Comparison of ENCODE assay signal across 9 cellular contexts in genomic region chr11:65641233-65642013, GRCh38. TPM values are rescaled to one million over a fixed set of nuclear protein-coding genes. Genes with fewer than 3 reads are reported as not detected.
DNase-seq lines count a peak whose midpoint lies in the region; ATAC-seq, FAIRE-seq and TF ChIP-seq lines count a peak whose summit lies in the region.
"Had no signal": no experiment of that assay in that cellular context is flagged by ENCODE, and none has a peak within 500 bp of the region (broad histone marks: within the 10 kb centered on the region; RNA-seq: fewer than 3 reads in every experiment).

No MANE protein-coding gene starts in this region.

- H3K27ac Mint-ChIP-seq in stimulated activated naive CD8-positive, alpha-beta T cell treated with anti-CD3 and anti-CD28 coated beads, Interleukin-15, Interleukin-2, amounts not matched to agents 100 ng/mL and 50 ng/mL, for 24 hours = peak overlapping the region; percentile 81
- H3K27ac Mint-ChIP-seq in naive thymus-derived CD4-positive, alpha-beta T cell = peak overlapping the region; percentile 73 to 97 (median 91)

- H3K27me3 Mint-ChIP-seq in stimulated activated naive CD8-positive, alpha-beta T cell treated with anti-CD3 and anti-CD28 coated beads, Interleukin-15, Interleukin-2, amounts not matched to agents 100 ng/mL and 50 ng/mL, for 24 hours = no peaks in the 10 kb centered on the region
- H3K27me3 Mint-ChIP-seq in naive thymus-derived CD4-positive, alpha-beta T cell = no peaks in the 10 kb centered on the region

- POLR2A ChIA-PET in naive thymus-derived CD4-positive, alpha-beta T cell (lab: Charles Lee) = interaction anchor here (0.7 to 10.4 kb wide), 7 partner anchors 13 to 155 kb away, joined by 3 to 227 read pairs (median 5); partner anchors contain the start of genes FAM89B, PCNX3 and RELA
- POLR2A ChIA-PET in HEK293T (lab: Yijun Ruan, JAX) = interaction anchor here (1.3 to 1.6 kb wide), 2 partner anchors 12 to 21 kb away, joined by 5 to 6 read pairs; partner anchors contain the start of gene RELA

- TF ChIP-seq CTCF in pancreas (IDR thresholded peaks at IDR 0.05) = no peak

- peaks cover 54 to 62% of the 10 kb centered on the region in 2 donors for H3K4me1 ChIP-seq in naive thymus-derived CD4-positive, alpha-beta T cell (ENCODE audit: control insufficient read depth in 2 of 2, insufficient read depth in 2 of 2, low read length in 2 of 2)
- peaks cover 8 to 9% (median 9%) of the 10 kb centered on the region in 3 donors for H3K4me1 ChIP-seq in pancreas

- no peaks in the 10 kb centered on the region for H3K9me3 Mint-ChIP-seq in stimulated activated naive CD8-positive, alpha-beta T cell treated with anti-CD3 and anti-CD28 coated beads, Interleukin-15, Interleukin-2, amounts not matched to agents 100 ng/mL and 50 ng/mL, for 24 hours
- H3K9me3 Mint-ChIP-seq in naive thymus-derived CD4-positive, alpha-beta T cell = peaks cover 0 to 2% (median 0%) of the 10 kb centered on the region in 11 donors

- peak overlapping the region; percentile 90 for H3K4me3 ChIP-seq in naive thymus-derived CD4-positive, alpha-beta T cell (ENCODE audit: low read length)
- peak overlapping the region in 1 of 4 donors; percentile 27 for H3K4me3 ChIP-seq in pancreas

- 87 to 92% methylated on average over 18 of the region's 18 CpGs for WGBS in pancreas, 2 donors

- H3K4me3 Mint-ChIP-seq in stimulated activated naive CD8-positive, alpha-beta T cell treated with anti-CD3 and anti-CD28 coated beads, Interleukin-15, Interleukin-2, amounts not matched to agents 100 ng/mL and 50 ng/mL, for 24 hours = peak overlapping the region; percentile 96
- peak overlapping the region; percentile 73 to 99 (median 91) for H3K4me3 Mint-ChIP-seq in naive thymus-derived CD4-positive, alpha-beta T cell

- H3K4me1 Mint-ChIP-seq in stimulated activated naive CD8-positive, alpha-beta T cell treated with anti-CD3 and anti-CD28 coated beads, Interleukin-15, Interleukin-2, amounts not matched to agents 100 ng/mL and 50 ng/mL, for 24 hours (ENCODE audit: low read depth) = peaks cover 50% of the 10 kb centered on the region
- peaks cover 31 to 59% (median 56%) of the 10 kb centered on the region in 7 donors for H3K4me1 Mint-ChIP-seq in naive thymus-derived CD4-positive, alpha-beta T cell

- peaks cover 16 to 68% (median 22%) of the 10 kb centered on the region in 3 experiments for H3K36me3 ChIP-seq in naive thymus-derived CD4-positive, alpha-beta T cell (ENCODE audit: control insufficient read depth in 2 of 3, insufficient read depth in 3 of 3, low read length in 3 of 3)
- peaks cover 0 to 8% (median 0%) of the 10 kb centered on the region in 3 donors for H3K36me3 ChIP-seq in pancreas

- DNase-seq in stimulated activated naive CD8-positive, alpha-beta T cell treated with anti-CD3 and anti-CD28 coated beads, Interleukin-15, Interleukin-2, amounts not matched to agents 100 U/mL and 50 U/mL, for 24 hours = no peak
- no peak for DNase-seq in caudate nucleus (lab: John Stamatoyannopoulos, UW)
- DNase-seq in naive thymus-derived CD4-positive, alpha-beta T cell = no peak
- DNase-seq in HEK293T (ENCODE audit: extremely low spot score) = no peak
- no peak for DNase-seq in SHP77 treated with DMSO at 0.1 percent for 48 hours (lab: John Stamatoyannopoulos, UW)
- no peak for DNase-seq in pancreas
- DNase-seq: NCI-H748 treated with DMSO at 0.1 percent for 48 hours had no signal

- no peaks in the 10 kb centered on the region for H3K9me3 ChIP-seq in naive thymus-derived CD4-positive, alpha-beta T cell (ENCODE audit: control insufficient read depth in 2 of 3, low read length in 3 of 3)
- no peaks in the 10 kb centered on the region for H3K9me3 ChIP-seq in pancreas

- no peak for ATAC-seq in stimulated activated naive CD8-positive, alpha-beta T cell treated with anti-CD3 and anti-CD28 coated beads, Interleukin-15, Interleukin-2, amounts not matched to agents 100 U/mL and 50 U/mL, for 24 hours
- ATAC-seq in naive thymus-derived CD4-positive, alpha-beta T cell = no peak
- ATAC-seq in GM18858 (IDR thresholded peaks at IDR 0.05; ENCODE audit: unreplicated experiment) (no peak), pancreas (no peak)

- CTCF ChIA-PET in naive thymus-derived CD4-positive, alpha-beta T cell (lab: Charles Lee) = interaction anchor here (1.1 to 1.2 kb wide), 2 partner anchors 15 to 70 kb away, joined by 3 to 5 read pairs; partner anchors contain the start of gene KAT5
- CTCF ChIA-PET in HEK293T (lab: Yijun Ruan, JAX) = no interaction called here

- H3K27me3 ChIP-seq in naive thymus-derived CD4-positive, alpha-beta T cell (ENCODE audit: control insufficient read depth in 2 of 2, insufficient read depth in 2 of 2, low read length in 2 of 2) = no peaks in the 10 kb centered on the region
- no peaks in the 10 kb centered on the region for H3K27me3 ChIP-seq in pancreas

- intact Hi-C loops in naive thymus-derived CD4-positive, alpha-beta T cell (cut with micrococcal nuclease) = no loop called here
- intact Hi-C loops in pancreas (cut with DNase I) = no loop called here

- no peak for FAIRE-seq in pancreas (lab: Jason Lieb, UNC)

- peaks cover 31% of the 10 kb centered on the region for H3K36me3 Mint-ChIP-seq in stimulated activated naive CD8-positive, alpha-beta T cell treated with anti-CD3 and anti-CD28 coated beads, Interleukin-15, Interleukin-2, amounts not matched to agents 100 ng/mL and 50 ng/mL, for 24 hours (ENCODE audit: low read depth)
- H3K36me3 Mint-ChIP-seq in naive thymus-derived CD4-positive, alpha-beta T cell = peaks cover 0 to 42% (median 4%) of the 10 kb centered on the region in 5 donors

- H3K27ac ChIP-seq in caudate nucleus (ENCODE audit: low read depth, low read length) (peak overlapping the region; percentile 70), pancreas (peak overlapping the region in 2 of 4 donors; percentile 52 to 60)
- peak overlapping the region; percentile 97 for H3K27ac ChIP-seq in naive thymus-derived CD4-positive, alpha-beta T cell (ENCODE audit: low read depth, low read length)

TF ChIP-seq in HEK293T, 16 proteins besides CTCF, POLR2A, EP300 and RAD21:
- no peak for TF ChIP-seq SUZ12 (IDR thresholded peaks at IDR 0.05)
- no peak for TF ChIP-seq ZNF384 (IDR thresholded peaks at IDR 0.05)
- no peak for TF ChIP-seq FOXM1 (IDR thresholded peaks at IDR 0.05; ENCODE audit: borderline replicate concordance)
- TF ChIP-seq, protein P1, sequence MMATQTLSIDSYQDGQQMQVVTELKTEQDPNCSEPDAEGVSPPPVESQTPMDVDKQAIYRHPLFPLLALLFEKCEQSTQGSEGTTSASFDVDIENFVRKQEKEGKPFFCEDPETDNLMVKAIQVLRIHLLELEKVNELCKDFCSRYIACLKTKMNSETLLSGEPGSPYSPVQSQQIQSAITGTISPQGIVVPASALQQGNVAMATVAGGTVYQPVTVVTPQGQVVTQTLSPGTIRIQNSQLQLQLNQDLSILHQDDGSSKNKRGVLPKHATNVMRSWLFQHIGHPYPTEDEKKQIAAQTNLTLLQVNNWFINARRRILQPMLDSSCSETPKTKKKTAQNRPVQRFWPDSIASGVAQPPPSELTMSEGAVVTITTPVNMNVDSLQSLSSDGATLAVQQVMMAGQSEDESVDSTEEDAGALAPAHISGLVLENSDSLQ (IDR thresholded peaks at IDR 0.05) = no peak
- TF ChIP-seq NFRKB (IDR thresholded peaks at IDR 0.05) = no peak
- TF ChIP-seq FOXA1 (IDR thresholded peaks at IDR 0.05) = no peak
- no peak for TF ChIP-seq L3MBTL2 (conservative IDR thresholded peaks at IDR 0.05)
- TF ChIP-seq CTBP1 (IDR thresholded peaks at IDR 0.05; ENCODE audit: borderline replicate concordance) = no peak
- TF ChIP-seq LEF1 (IDR thresholded peaks at IDR 0.05; ENCODE audit: borderline replicate concordance) = no peak

RNA-seq across cellular contexts. Expression of gene SIPA1, which starts 3.5 kb away (rescaled TPM):
- total RNA-seq in naive thymus-derived CD4-positive, alpha-beta T cell = 100 to 1,000 TPM; 145 to 249 (median 198) TPM
- 100 to 1,000 TPM in 1 of 2 donors, 10 to 100 TPM in 1; 90.3 to 184 TPM for polyA plus RNA-seq in naive thymus-derived CD4-positive, alpha-beta T cell
- 10 to 100 TPM; 11.2 to 38.2 (median 21.2) TPM for total RNA-seq in pancreas
- 10 to 100 TPM; 42.3 to 52.2 TPM for polyA plus RNA-seq in pancreas

RNA-seq across cellular contexts. Expression of gene RELA, which starts 21.3 kb away (rescaled TPM):
- 100 to 1,000 TPM; 106 to 303 (median 165) TPM for total RNA-seq in naive thymus-derived CD4-positive, alpha-beta T cell
- polyA plus RNA-seq in naive thymus-derived CD4-positive, alpha-beta T cell = 10 to 100 TPM; 54.6 to 73.0 TPM
- total RNA-seq in pancreas = 10 to 100 TPM; 29.8 to 42.2 (median 34.6) TPM
- polyA plus RNA-seq in pancreas = 10 to 100 TPM; 37.3 to 46.6 TPM

RNA-seq across cellular contexts. Expression of gene PCNX3, which starts 25.8 kb away (rescaled TPM):
- 10 to 100 TPM; 50.4 to 64.9 (median 56.6) TPM for total RNA-seq in naive thymus-derived CD4-positive, alpha-beta T cell
- polyA plus RNA-seq in naive thymus-derived CD4-positive, alpha-beta T cell = 1 to 10 TPM; 2.2 to 7.9 TPM
- total RNA-seq in pancreas = 10 to 100 TPM; 13.5 to 21.5 (median 17.3) TPM
- 10 to 100 TPM; 21.7 to 26.3 TPM for polyA plus RNA-seq in pancreas

RNA-seq across cellular contexts. Expression of gene MAP3K11, which starts 27.4 kb away (rescaled TPM):
- 10 to 100 TPM; 63.3 to 91.1 (median 88.2) TPM for total RNA-seq in naive thymus-derived CD4-positive, alpha-beta T cell
- 10 to 100 TPM; 12.1 to 21.6 TPM for polyA plus RNA-seq in naive thymus-derived CD4-positive, alpha-beta T cell
- 10 to 100 TPM; 23.2 to 40.6 (median 26.7) TPM for total RNA-seq in pancreas
- 10 to 100 TPM; 75.5 to 84.7 TPM for polyA plus RNA-seq in pancreas

RNA-seq across cellular contexts. Expression of gene KCNK7, which starts 45.8 kb away (rescaled TPM):
- total RNA-seq in naive thymus-derived CD4-positive, alpha-beta T cell = 1 to 10 TPM; 2.1 to 9.2 (median 4.8) TPM
- under 1 TPM in 1 of 2 donors, not detected in 1; 0.25 TPM for polyA plus RNA-seq in naive thymus-derived CD4-positive, alpha-beta T cell
- total RNA-seq in pancreas = under 1 TPM in 3 of 6 donors, not detected in 3; 0.19 to 0.84 (median 0.28) TPM
- polyA plus RNA-seq in pancreas = 1 to 10 TPM in 1 of 2 donors, under 1 TPM in 1; 0.91 to 1.6 TPM
